ENCODE assay signal across 17 cellular contexts in the genomic region with DNA sequence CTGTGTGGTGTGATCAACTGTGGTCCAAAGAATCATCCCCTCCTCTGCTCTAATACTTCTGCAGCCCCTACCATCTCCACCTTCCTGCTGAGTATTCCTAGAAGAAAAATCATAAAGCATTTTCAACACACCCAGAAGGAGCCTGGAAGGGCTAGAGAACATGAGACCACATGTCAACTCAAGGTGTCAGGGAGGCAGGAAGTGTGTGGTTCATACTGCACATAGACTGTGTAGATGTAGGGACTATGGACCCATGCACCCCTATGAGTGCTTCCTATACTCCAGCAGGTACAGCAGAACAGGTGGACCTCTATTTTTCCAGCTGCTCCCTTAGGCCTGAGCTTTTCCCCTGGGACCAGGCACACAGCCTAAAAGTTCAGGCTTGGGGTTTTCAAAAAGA.
"Had no signal": no experiment of that assay in that cellular context is flagged by ENCODE, and none has a peak within 500 bp of the region (broad histone marks: within the 10 kb centered on the region; RNA-seq: fewer than 3 reads in every experiment).

No MANE protein-coding gene starts in this region.

- H3K27ac ChIP-seq: ascending aorta, dorsolateral prefrontal cortex, gastrocnemius medialis, heart right ventricle, lower lobe of right lung, parathyroid adenoma, sigmoid colon had no signal

- DNase-seq: activated CD4-positive, alpha-beta T cell treated with anti-CD3 and anti-CD28 coated beads for 4 hours; activated CD8-positive, alpha-beta memory T cell treated with anti-CD3 and anti-CD28 coated beads for 24 hours; activated effector memory CD4-positive, alpha-beta T cell treated with Interleukin-2 at 50 U/mL for 16 hours; activated T-cell treated with anti-CD3 and anti-CD28 coated beads for 4 hours; dorsolateral prefrontal cortex; erythroblast; gastrocnemius medialis; heart right ventricle; left cardiac atrium; lower lobe of right lung; sigmoid colon; stimulated activated CD4-positive, alpha-beta T cell treated with anti-CD3 and anti-CD28 coated beads, Interleukin-12 subunit alpha, Interleukin-12 subunit beta, amount 100 ng/mL, for 4 hours; stimulated activated CD4-positive, alpha-beta T cell treated with anti-CD3 and anti-CD28 coated beads, Interleukin-2, amount 100 ng/mL, for 24 hours had no signal

- H3K9ac ChIP-seq: parathyroid adenoma had no signal

- H3K9me3 ChIP-seq: gastrocnemius medialis, lower lobe of right lung, sigmoid colon had no signal

- H3K4me3 ChIP-seq: ascending aorta, dorsolateral prefrontal cortex, gastrocnemius medialis, heart right ventricle, lower lobe of right lung, sigmoid colon had no signal

- H3K36me3 Mint-ChIP-seq: WTC11 had no signal

- H3K36me3 ChIP-seq: ascending aorta, gastrocnemius medialis, heart right ventricle, lower lobe of right lung, sigmoid colon had no signal

- ATAC-seq: gastrocnemius medialis, heart right ventricle, left cardiac atrium, lower lobe of right lung, SK-N-SH treated with all-trans-retinoic acid at 6 μM for 48 hours, WTC11 had no signal

- H3K4me3 Mint-ChIP-seq: WTC11 had no signal

- H3K27ac Mint-ChIP-seq: WTC11 had no signal

- H3K27me3 ChIP-seq: ascending aorta, dorsolateral prefrontal cortex, gastrocnemius medialis, heart right ventricle, sigmoid colon had no signal

- H2AFZ ChIP-seq: parathyroid adenoma had no signal
